ENCODE assay signal across 8 cellular contexts in genomic region chr14:106436310-106436905, GRCh38.
DNase-seq lines count a peak whose midpoint lies in the region; ATAC-seq and TF ChIP-seq lines count a peak whose summit lies in the region.

No MANE protein-coding gene starts in this region.

- H3K4me1 Mint-ChIP-seq in activated CD4-positive, alpha-beta T cell treated with anti-CD3 and anti-CD28 coated beads, Interleukin-2, amount 10 ng/mL, durations not matched to agents 24 days and 14 days = no peaks in the 10 kb centered on the region

- H3K27ac ChIP-seq in esophagus muscularis mucosa (replicated peaks in 1 of 4) = no peak overlapping the region

- H3K4me3 ChIP-seq in esophagus muscularis mucosa = no peak overlapping the region

- no peaks in the 10 kb centered on the region for H3K36me3 ChIP-seq in esophagus muscularis mucosa

- peaks cover 0 to 28% (median 0%) of the 10 kb centered on the region in 4 donors for H3K27me3 ChIP-seq in esophagus muscularis mucosa

- no peaks in the 10 kb centered on the region for H3K36me3 Mint-ChIP-seq in activated CD4-positive, alpha-beta T cell treated with anti-CD3 and anti-CD28 coated beads, Interleukin-2, amount 10 ng/mL, durations not matched to agents 24 days and 14 days (ENCODE audit: low read depth)

- no peak for TF ChIP-seq EP300 in esophagus muscularis mucosa (IDR thresholded peaks at IDR 0.05)

- peaks cover 40% of the 10 kb centered on the region for H3K27me3 Mint-ChIP-seq in activated CD4-positive, alpha-beta T cell treated with anti-CD3 and anti-CD28 coated beads, Interleukin-2, amount 10 ng/mL, durations not matched to agents 24 days and 14 days

- intact Hi-C loops in activated CD4-positive, alpha-beta T cell treated with anti-CD3 and anti-CD28 coated beads, Interleukin-2, amount 10 ng/mL, durations not matched to agents 24 days and 14 days (cut with micrococcal nuclease) = loop anchor here (2.0 kb wide), 1 partner anchor 82 kb away; no protein-coding TSS in a partner anchor
- intact Hi-C loops in esophagus muscularis mucosa (cut with DNase I) = no loop called here

- 52% methylated on average over 16 of the region's 16 CpGs for WGBS in esophagus muscularis mucosa

- no peaks in the 10 kb centered on the region for H3K4me1 ChIP-seq in esophagus muscularis mucosa

- DNase-seq in DMS114 treated with DMSO at 0.1 percent for 48 hours (lab: John Stamatoyannopoulos, UW; ENCODE audit: unreplicated experiment) (peak; percentile 2), NAMALWA (ENCODE audit: low spot score) (peak; percentile 67), globus pallidus (ENCODE audit: low spot score) (peak; percentile 24), esophagus muscularis mucosa (ENCODE audit: extremely low spot score) (no peak)
- peak; percentile 86 for DNase-seq in activated CD4-positive, alpha-beta T cell treated with anti-CD3 and anti-CD28 coated beads, Interleukin-2, amount 10 ng/mL, durations not matched to agents 24 days and 14 days
- peak; percentile 33 for DNase-seq in stimulated activated CD8-positive, alpha-beta memory T cell treated with anti-CD3 and anti-CD28 coated beads, Interleukin-12 subunit alpha, Interleukin-12 subunit beta, amount 100 ng/mL, for 4 hours (ENCODE audit: low read depth)

- peak in 1 of 3 experiments; percentile 35 for TF ChIP-seq CTCF in esophagus muscularis mucosa (IDR thresholded peaks at IDR 0.05)

- H3K9me3 Mint-ChIP-seq in activated CD4-positive, alpha-beta T cell treated with anti-CD3 and anti-CD28 coated beads, Interleukin-2, amount 10 ng/mL, durations not matched to agents 24 days and 14 days = no peaks in the 10 kb centered on the region

- no peaks in the 10 kb centered on the region for H3K9me3 ChIP-seq in esophagus muscularis mucosa

- TF ChIP-seq POLR2A in esophagus muscularis mucosa (IDR thresholded peaks at IDR 0.05; ENCODE audit: low read depth) = no peak

- H3K27ac Mint-ChIP-seq in activated CD4-positive, alpha-beta T cell treated with anti-CD3 and anti-CD28 coated beads, Interleukin-2, amount 10 ng/mL, durations not matched to agents 24 days and 14 days = no peak overlapping the region

- H3K4me3 Mint-ChIP-seq in activated CD4-positive, alpha-beta T cell treated with anti-CD3 and anti-CD28 coated beads, Interleukin-2, amount 10 ng/mL, durations not matched to agents 24 days and 14 days = no peak overlapping the region

- ATAC-seq in HG03442 (IDR thresholded peaks at IDR 0.05; ENCODE audit: unreplicated experiment) = no peak
- no peak for ATAC-seq in GM21381 (IDR thresholded peaks at IDR 0.05; ENCODE audit: unreplicated experiment)
